In genomic region chr14:64581363-64581762, GRCh38 we compare ENCODE assay signal across 14 cellular contexts. TPM values are rescaled to one million over a fixed set of nuclear protein-coding genes. Genes with fewer than 3 reads are reported as not detected.
"Had no signal": no experiment of that assay in that cellular context is flagged by ENCODE, and none has a peak within 500 bp of the region (broad histone marks: within the 10 kb centered on the region; RNA-seq: fewer than 3 reads in every experiment).

No MANE protein-coding gene starts in this region.

- H3K9me3 ChIP-seq: heart right ventricle, pancreas, thoracic aorta had no signal

- H3K4me1 ChIP-seq: pancreas had no signal

- H3K36me3 Mint-ChIP-seq: activated naive CD8-positive, alpha-beta T cell; immature natural killer cell; memory B cell; naive thymus-derived CD8-positive, alpha-beta T cell; stimulated activated naive B cell treated with anti-CD40 and anti-IgM and Interleukin-4, amounts not matched to agents 10 μg/mL and 1 μg/mL and 100 μg/mL, for 72 hours had no signal

- H3K4me1 Mint-ChIP-seq: immature natural killer cell; memory B cell; naive thymus-derived CD8-positive, alpha-beta T cell; stimulated activated naive B cell treated with anti-CD40 and anti-IgM and Interleukin-4, amounts not matched to agents 10 μg/mL and 1 μg/mL and 100 μg/mL, for 72 hours had no signal

- H3K27ac Mint-ChIP-seq: activated naive CD8-positive, alpha-beta T cell; effector memory CD8-positive, alpha-beta T cell; immature natural killer cell; memory B cell; stimulated activated naive B cell treated with anti-CD40 and anti-IgM and Interleukin-4, amounts not matched to agents 10 μg/mL and 1 μg/mL and 100 μg/mL, for 72 hours had no signal

- H3K4me3 ChIP-seq: heart right ventricle, pancreas, thoracic aorta had no signal

- ATAC-seq: effector memory CD8-positive, alpha-beta T cell; heart right ventricle; left ventricle myocardium superior; naive thymus-derived CD8-positive, alpha-beta T cell; stimulated activated naive B cell treated with anti-CD40 and anti-IgM and Interleukin-4, amounts not matched to agents 10 μg/mL and 1 μg/mL and 100 μg/mL, for 72 hours had no signal

- DNase-seq: activated CD4-positive, alpha-beta T cell treated with anti-CD3 and anti-CD28 coated beads, Interleukin-2, amount 50 U/mL, for 4 hours; activated gamma-delta T cell treated with Interleukin-2 at 50 U/mL for 16 hours; amniotic stem cell; effector memory CD8-positive, alpha-beta T cell; heart right ventricle; immature natural killer cell; left ventricle myocardium superior; naive thymus-derived CD8-positive, alpha-beta T cell; pancreas; stimulated activated naive B cell treated with anti-CD40 and anti-IgM and Interleukin-4, amounts not matched to agents 10 μg/mL and 1 μg/mL and 100 μg/mL, for 72 hours had no signal

- H3K4me3 Mint-ChIP-seq: activated naive CD8-positive, alpha-beta T cell; effector memory CD8-positive, alpha-beta T cell; immature natural killer cell; memory B cell; naive thymus-derived CD8-positive, alpha-beta T cell; stimulated activated naive B cell treated with anti-CD40 and anti-IgM and Interleukin-4, amounts not matched to agents 10 μg/mL and 1 μg/mL and 100 μg/mL, for 72 hours had no signal

- H3K9me3 Mint-ChIP-seq: effector memory CD8-positive, alpha-beta T cell; immature natural killer cell; memory B cell; naive thymus-derived CD8-positive, alpha-beta T cell; stimulated activated naive B cell treated with anti-CD40 and anti-IgM and Interleukin-4, amounts not matched to agents 10 μg/mL and 1 μg/mL and 100 μg/mL, for 72 hours had no signal

- H3K27ac ChIP-seq: heart right ventricle, pancreas, thoracic aorta had no signal

- H3K27me3 Mint-ChIP-seq: activated naive CD8-positive, alpha-beta T cell; effector memory CD8-positive, alpha-beta T cell; memory B cell; naive thymus-derived CD8-positive, alpha-beta T cell; stimulated activated naive B cell treated with anti-CD40 and anti-IgM and Interleukin-4, amounts not matched to agents 10 μg/mL and 1 μg/mL and 100 μg/mL, for 72 hours had no signal

- H3K36me3 ChIP-seq: heart right ventricle, pancreas, thoracic aorta had no signal

- H3K27me3 ChIP-seq: heart right ventricle, pancreas had no signal

RNA-seq across cellular contexts. Expression of gene PPP1R36, which starts 31.6 kb away (rescaled TPM):
- total RNA-seq: left ventricle myocardium superior; naive thymus-derived CD8-positive, alpha-beta T cell; T-helper 1 cell treated with Interleukin-12 subunit alpha and Interleukin-12 subunit beta and Interleukin-4 antibody, amounts not matched to agents 30 ng/mL and 1 ng/mL, for 36 hours; thoracic aorta had no signal
- polyA plus RNA-seq: naive thymus-derived CD8-positive, alpha-beta T cell had no signal
